ENCODE assay signal across 1 cellular context in genomic region chr3:41148446-41148845, GRCh38.
TF ChIP-seq lines count a peak whose summit lies in the region.

No MANE protein-coding gene starts in this region.

TF ChIP-seq in H1, 55 proteins besides CTCF, POLR2A, EP300 and RAD21:
- no peak for TF ChIP-seq JUND (IDR thresholded peaks at IDR 0.05; ENCODE audit: low read length)
- TF ChIP-seq ZNF274 (IDR thresholded peaks at IDR 0.05; ENCODE audit: borderline replicate concordance, extremely low read depth, low read length): no peak
- no peak for TF ChIP-seq BRCA1 (IDR thresholded peaks at IDR 0.05; ENCODE audit: low read depth, low read length)
- no peak for TF ChIP-seq YY1 (IDR thresholded peaks at IDR 0.05; ENCODE audit: low read depth, low read length)
- TF ChIP-seq NRF1 (IDR thresholded peaks at IDR 0.05; ENCODE audit: low read depth, low read length): no peak
- no peak for TF ChIP-seq TCF12 (IDR thresholded peaks at IDR 0.05; ENCODE audit: low read depth, low read length)
- no peak for TF ChIP-seq TAF7 (optimal IDR thresholded peaks at IDR 0.05; ENCODE audit: borderline replicate concordance, low read depth, low read length)
